In genomic region chr12:991350-992278, GRCh38 we compare ENCODE assay signal across 1 cellular context.
TF ChIP-seq lines count a peak whose summit lies in the region.

No MANE protein-coding gene starts in this region.

TF ChIP-seq in H1, 55 proteins besides CTCF, POLR2A, EP300 and RAD21 (continued from another document):
- TF ChIP-seq KDM4A (IDR thresholded peaks at IDR 0.05; ENCODE audit: low read depth, low read length, severe bottlenecking) (peak; percentile 72), RNF2 (IDR thresholded peaks at IDR 0.05; ENCODE audit: borderline replicate concordance, low read depth, low read length, missing control alignments, poor library complexity, severe bottlenecking) (no peak)
